In genomic region chr17:79986441-79987186, GRCh38 we compare ENCODE assay signal across 1 cellular context.
TF ChIP-seq lines count a peak whose summit lies in the region.

No MANE protein-coding gene starts in this region.

TF ChIP-seq in HepG2, 621 proteins besides CTCF, POLR2A, EP300 and RAD21 (continued from another document and continues in another):
- TF ChIP-seq ZGPAT (CRISPR knock-in tag; IDR thresholded peaks at IDR 0.05) = peak; percentile 84
- 0 out of 2 replicates have a peak, but pooled peaks have one; percentile 78 for TF ChIP-seq ZNF615 (CRISPR knock-in tag; IDR thresholded peaks at IDR 0.05; ENCODE audit: borderline replicate concordance)
- TF ChIP-seq THYN1 (CRISPR knock-in tag; IDR thresholded peaks at IDR 0.05; ENCODE audit: borderline replicate concordance, low read depth) = no peak
- no peak for TF ChIP-seq ZNF619 (CRISPR knock-in tag; IDR thresholded peaks at IDR 0.05)
- peak; percentile 85; the same call in 1 of the 2 replicates for TF ChIP-seq TFAP4 (IDR thresholded peaks at IDR 0.05; ENCODE audit: borderline replicate concordance, low read depth)
- no peak for TF ChIP-seq EZH2 (conservative IDR thresholded peaks at IDR 0.05; ENCODE audit: low read depth, low read length)
- TF ChIP-seq SIX1 (CRISPR knock-in tag; IDR thresholded peaks at IDR 0.05; ENCODE audit: borderline replicate concordance) = peak; percentile 71; the same call in 1 of the 2 replicates
- TF ChIP-seq WIZ (CRISPR knock-in tag; IDR thresholded peaks at IDR 0.05) = no peak; the same call in 1 of the 2 replicates
- no peak for TF ChIP-seq EHMT2 (IDR thresholded peaks at IDR 0.05; ENCODE audit: borderline replicate concordance, low read depth, low read length)
- TF ChIP-seq ZNF562 (CRISPR knock-in tag; IDR thresholded peaks at IDR 0.05; ENCODE audit: borderline replicate concordance) = no peak
- peak; percentile 68; the same call in 1 of the 2 replicates for TF ChIP-seq ZNF772 (CRISPR knock-in tag; IDR thresholded peaks at IDR 0.05)
- TF ChIP-seq IKZF1 (IDR thresholded peaks at IDR 0.05) = no peak
- no peak for TF ChIP-seq THAP8 (CRISPR knock-in tag; IDR thresholded peaks at IDR 0.05; ENCODE audit: borderline replicate concordance)
- TF ChIP-seq NFAT5 (CRISPR knock-in tag; IDR thresholded peaks at IDR 0.05) = no peak; the same call in 1 of the 2 replicates
- TF ChIP-seq GATA4 (IDR thresholded peaks at IDR 0.05; ENCODE audit: borderline replicate concordance, low read depth) = peak; percentile 28; the same call in 1 of the 2 replicates
- TF ChIP-seq MZF1 (CRISPR knock-in tag; IDR thresholded peaks at IDR 0.05; ENCODE audit: borderline replicate concordance) = peak; percentile 84; the same call in 1 of the 2 replicates
- TF ChIP-seq RNF219 (CRISPR knock-in tag; IDR thresholded peaks at IDR 0.05) = peak; percentile 28
- TF ChIP-seq PLRG1 (conservative IDR thresholded peaks at IDR 0.05) = no peak
- TF ChIP-seq ZNF468 (CRISPR knock-in tag; IDR thresholded peaks at IDR 0.05) = no peak
- TF ChIP-seq NR2C2 (CRISPR knock-in tag; IDR thresholded peaks at IDR 0.05; ENCODE audit: borderline replicate concordance) = peak; percentile 43; the same call in 1 of the 2 replicates
- peak; percentile 84; the same call in 1 of the 2 replicates for TF ChIP-seq SSRP1 (CRISPR knock-in tag; IDR thresholded peaks at IDR 0.05)
- TF ChIP-seq GFI1 (CRISPR knock-in tag; IDR thresholded peaks at IDR 0.05; ENCODE audit: borderline replicate concordance) = peak; percentile 72
- peak; percentile 91 for TF ChIP-seq ZNF224 (CRISPR knock-in tag; IDR thresholded peaks at IDR 0.05)
- TF ChIP-seq RNF2 (conservative IDR thresholded peaks at IDR 0.05; ENCODE audit: low read depth) = no peak
- no peak for TF ChIP-seq XBP1 (CRISPR knock-in tag; IDR thresholded peaks at IDR 0.05)
- TF ChIP-seq ZNF414 (CRISPR knock-in tag; IDR thresholded peaks at IDR 0.05) = peak; percentile 91
- TF ChIP-seq SRSF9 (IDR thresholded peaks at IDR 0.05; ENCODE audit: borderline replicate concordance, insufficient read depth, low read depth, low read length, poor library complexity, severe bottlenecking) = no peak
- peak; percentile 26 for TF ChIP-seq ASH2L (IDR thresholded peaks at IDR 0.05; ENCODE audit: insufficient read length, low read depth, low read length)
- no peak for TF ChIP-seq ZNF557 (CRISPR knock-in tag; IDR thresholded peaks at IDR 0.05)
- TF ChIP-seq ZBTB25 (CRISPR knock-in tag; IDR thresholded peaks at IDR 0.05) = peak; percentile 84
- TF ChIP-seq HNRNPUL1 (IDR thresholded peaks at IDR 0.05; ENCODE audit: low read depth, low read length) = no peak
- peak; percentile 47; the same call in 1 of the 2 replicates for TF ChIP-seq TCF7 (IDR thresholded peaks at IDR 0.05; ENCODE audit: low read depth)
- 0 out of 2 replicates have a peak, but pooled peaks have one; percentile 62 for TF ChIP-seq NFATC3 (CRISPR knock-in tag; IDR thresholded peaks at IDR 0.05)
- TF ChIP-seq ZNF567 (CRISPR knock-in tag; IDR thresholded peaks at IDR 0.05; ENCODE audit: borderline replicate concordance) = no peak
- TF ChIP-seq PBX3 (CRISPR knock-in tag; IDR thresholded peaks at IDR 0.05; ENCODE audit: borderline replicate concordance) = no peak
- TF ChIP-seq MBD4 (IDR thresholded peaks at IDR 0.05; ENCODE audit: borderline replicate concordance, low read length) = no peak
- peak; percentile 4 for TF ChIP-seq DBP (CRISPR knock-in tag; IDR thresholded peaks at IDR 0.05; ENCODE audit: not compliant biosample characterization)
- TF ChIP-seq ZNF713 (CRISPR knock-in tag; IDR thresholded peaks at IDR 0.05) = no peak; the same call in 1 of the 2 replicates
- no peak for TF ChIP-seq MAF1 (CRISPR knock-in tag; IDR thresholded peaks at IDR 0.05; ENCODE audit: borderline replicate concordance)
- TF ChIP-seq ZFP36L1 (CRISPR knock-in tag; IDR thresholded peaks at IDR 0.05) = 0 out of 2 replicates have a peak, but pooled peaks have one; percentile 68
- peak; percentile 5 for TF ChIP-seq RBM39 (IDR thresholded peaks at IDR 0.05; ENCODE audit: low read depth, low read length, poor library complexity, severe bottlenecking)
- no peak for TF ChIP-seq ZNF121 (CRISPR knock-in tag; IDR thresholded peaks at IDR 0.05)
- peak; percentile 84; the same call in 1 of the 2 replicates for TF ChIP-seq ZNF510 (CRISPR knock-in tag; IDR thresholded peaks at IDR 0.05; ENCODE audit: low read depth)
- peak; percentile 72 for TF ChIP-seq ZNF205 (CRISPR knock-in tag; IDR thresholded peaks at IDR 0.05)
- no peak for TF ChIP-seq CSRNP2 (CRISPR knock-in tag; conservative IDR thresholded peaks at IDR 0.05; ENCODE audit: low read depth)
